In genomic region chr2:229443869-229444268, GRCh38 we compare ENCODE assay signal across 15 cellular contexts.
A peak's percentile ranks its signal among the peaks of the same experiment; 100 is the strongest.
DNase-seq lines count a peak whose midpoint lies in the region; ATAC-seq, FAIRE-seq and TF ChIP-seq lines count a peak whose summit lies in the region.
"Had no signal": no experiment of that assay in that cellular context is flagged by ENCODE, and none has a peak within 500 bp of the region (broad histone marks: within the 10 kb centered on the region; RNA-seq: fewer than 3 reads in every experiment).

No MANE protein-coding gene starts in this region.

- no peak for FAIRE-seq in A549 (lab: Jason Lieb, UNC)
- FAIRE-seq: H1 had no signal

- peaks cover 29% of the 10 kb centered on the region for H3K4me1 ChIP-seq in A549
- H3K4me1 ChIP-seq in smooth muscle cell (ENCODE audit: low read depth) = peaks cover 10% of the 10 kb centered on the region
- H3K4me1 ChIP-seq: psoas muscle had no signal

- H3K9me3 Mint-ChIP-seq in brain = no peaks in the 10 kb centered on the region
- H3K9me3 Mint-ChIP-seq in activated T-helper 2 cell treated with anti-CD3 and anti-CD28 coated beads, Interferon-gamma antibody, Interleukin-2, Interleukin-4, amounts not matched to agents 10 μg/mL and 5 μg/mL and 100 μg/mL, durations not matched to agents 14 hours and 24 hours and 36 hours = no peaks in the 10 kb centered on the region
- H3K9me3 Mint-ChIP-seq: activated naive CD8-positive, alpha-beta T cell treated with anti-CD3 and anti-CD28 coated beads, Interleukin-2, amount 10 ng/mL, durations not matched to agents 7 days and 5 days; CD4-positive, alpha-beta T cell had no signal

- WGBS in A549 (ENCODE audit: missing lambda C conversion rate) = 89% methylated on average over 7 of the region's 7 CpGs
- WGBS in smooth muscle cell (ENCODE audit: low lambda C conversion rate) = 80% methylated on average over 7 of the region's 7 CpGs

- H3K4me3 Mint-ChIP-seq in brain = peak overlapping the region in 2 of 5 experiments; percentile 17 to 63
- H3K4me3 Mint-ChIP-seq in activated T-helper 2 cell treated with anti-CD3 and anti-CD28 coated beads, Interferon-gamma antibody, Interleukin-2, Interleukin-4, amounts not matched to agents 10 μg/mL and 5 μg/mL and 100 μg/mL, durations not matched to agents 14 hours and 24 hours and 36 hours (ENCODE audit: low read depth) = no peak overlapping the region
- H3K4me3 Mint-ChIP-seq: activated naive CD8-positive, alpha-beta T cell treated with anti-CD3 and anti-CD28 coated beads, Interleukin-2, amount 10 ng/mL, durations not matched to agents 7 days and 5 days; CD4-positive, alpha-beta T cell had no signal

- no peaks in the 10 kb centered on the region for H3K27me3 Mint-ChIP-seq in brain
- H3K27me3 Mint-ChIP-seq in activated T-helper 2 cell treated with anti-CD3 and anti-CD28 coated beads, Interferon-gamma antibody, Interleukin-2, Interleukin-4, amounts not matched to agents 10 μg/mL and 5 μg/mL and 100 μg/mL, durations not matched to agents 14 hours and 24 hours and 36 hours (ENCODE audit: low read depth) = no peaks in the 10 kb centered on the region
- H3K27me3 Mint-ChIP-seq: activated naive CD8-positive, alpha-beta T cell treated with anti-CD3 and anti-CD28 coated beads, Interleukin-2, amount 10 ng/mL, durations not matched to agents 7 days and 5 days had no signal

- H3K27ac ChIP-seq in A549 (peak overlapping the region; percentile 89 to 95), layer of hippocampus (ENCODE audit: low read depth, low read length) (peak overlapping the region; percentile 82), smooth muscle cell (ENCODE audit: low read depth) (no peak overlapping the region)
- H3K27ac ChIP-seq: psoas muscle had no signal

- H3F3A ChIP-seq in smooth muscle cell (ENCODE audit: low read depth) = no peaks in the 10 kb centered on the region

- TF ChIP-seq POLR2A in A549 (IDR thresholded peaks at IDR 0.05; ENCODE audit: low read length) = no peak

- no peak overlapping the region for H3K4me3 ChIP-seq in A549
- no peak overlapping the region for H3K4me3 ChIP-seq in smooth muscle cell
- H3K4me3 ChIP-seq: psoas muscle, upper lobe of left lung had no signal

- H3K36me3 ChIP-seq in smooth muscle cell (ENCODE audit: low read depth) = no peaks in the 10 kb centered on the region
- H3K36me3 ChIP-seq: upper lobe of left lung had no signal

- no peaks in the 10 kb centered on the region for H4K20me1 ChIP-seq in smooth muscle cell (ENCODE audit: low read depth)

- H3K79me2 ChIP-seq in smooth muscle cell (ENCODE audit: low read depth) = no peaks in the 10 kb centered on the region

- H3K27me3 ChIP-seq in layer of hippocampus (ENCODE audit: control insufficient read depth, insufficient read depth, low read length) (no peaks in the 10 kb centered on the region), smooth muscle cell (ENCODE audit: low read depth) (no peaks in the 10 kb centered on the region)
- H3K27me3 ChIP-seq: upper lobe of left lung had no signal

- peak overlapping the region; percentile 18 to 92 (median 82) for H3K27ac Mint-ChIP-seq in brain
- H3K27ac Mint-ChIP-seq in activated T-helper 2 cell treated with anti-CD3 and anti-CD28 coated beads, Interferon-gamma antibody, Interleukin-2, Interleukin-4, amounts not matched to agents 10 μg/mL and 5 μg/mL and 100 μg/mL, durations not matched to agents 14 hours and 24 hours and 36 hours = no peak overlapping the region
- H3K27ac Mint-ChIP-seq: activated naive CD8-positive, alpha-beta T cell treated with anti-CD3 and anti-CD28 coated beads, Interleukin-2, amount 10 ng/mL, durations not matched to agents 7 days and 5 days; CD4-positive, alpha-beta T cell had no signal

- intact Hi-C loops in activated T-helper 2 cell treated with anti-CD3 and anti-CD28 coated beads, Interferon-gamma antibody, Interleukin-2, Interleukin-4, amounts not matched to agents 10 μg/mL and 5 μg/mL and 100 μg/mL, durations not matched to agents 14 hours and 24 hours and 36 hours (cut with micrococcal nuclease) = no loop called here

- H3K36me3 Mint-ChIP-seq in brain = no peaks in the 10 kb centered on the region
- H3K36me3 Mint-ChIP-seq in activated T-helper 2 cell treated with anti-CD3 and anti-CD28 coated beads, Interferon-gamma antibody, Interleukin-2, Interleukin-4, amounts not matched to agents 10 μg/mL and 5 μg/mL and 100 μg/mL, durations not matched to agents 14 hours and 24 hours and 36 hours (ENCODE audit: low read depth) = no peaks in the 10 kb centered on the region
- H3K36me3 Mint-ChIP-seq: activated naive CD8-positive, alpha-beta T cell treated with anti-CD3 and anti-CD28 coated beads, Interleukin-2, amount 10 ng/mL, durations not matched to agents 7 days and 5 days had no signal

- TF ChIP-seq CTCF in A549 (IDR thresholded peaks at IDR 0.05) (no peak), brain (conservative IDR thresholded peaks at IDR 0.05) (no peak), smooth muscle cell (IDR thresholded peaks at IDR 0.05; ENCODE audit: borderline replicate concordance, insufficient read depth, poor library complexity, severe bottlenecking) (no peak)

- TF ChIP-seq EP300 in A549 (IDR thresholded peaks at IDR 0.05) = no peak

- no peaks in the 10 kb centered on the region for H3K9me3 ChIP-seq in A549
- no peaks in the 10 kb centered on the region for H3K9me3 ChIP-seq in smooth muscle cell (replicated peaks; ENCODE audit: low read depth)
- H3K9me3 ChIP-seq: psoas muscle, upper lobe of left lung had no signal

- POLR2A ChIA-PET in A549 (lab: Yijun Ruan, JAX) = no interaction called here

- CTCF ChIA-PET in A549 (lab: Yijun Ruan, JAX) = interaction anchor here (0.7 to 1.6 kb wide), 4 partner anchors 10 to 143 kb away, joined by 3 to 8 read pairs (median 4); no protein-coding TSS in a partner anchor

- H3K4me1 Mint-ChIP-seq in brain = peaks cover 67% of the 10 kb centered on the region
- no peaks in the 10 kb centered on the region for H3K4me1 Mint-ChIP-seq in activated T-helper 2 cell treated with anti-CD3 and anti-CD28 coated beads, Interferon-gamma antibody, Interleukin-2, Interleukin-4, amounts not matched to agents 10 μg/mL and 5 μg/mL and 100 μg/mL, durations not matched to agents 14 hours and 24 hours and 36 hours (ENCODE audit: low read depth)
- H3K4me1 Mint-ChIP-seq: activated naive CD8-positive, alpha-beta T cell treated with anti-CD3 and anti-CD28 coated beads, Interleukin-2, amount 10 ng/mL, durations not matched to agents 7 days and 5 days had no signal

- no peak for TF ChIP-seq RAD21 in A549 (conservative IDR thresholded peaks at IDR 0.05 in 1 of 2, IDR thresholded peaks at IDR 0.05 in 1 of 2)

- H3K9ac ChIP-seq in smooth muscle cell (ENCODE audit: low read depth) = no peak overlapping the region

- H3K4me2 ChIP-seq in A549 (peak overlapping the region; percentile 56; the same call in 1 of the 3 replicates), smooth muscle cell (no peak overlapping the region)

- peak overlapping the region; percentile 19 for H2AFZ ChIP-seq in smooth muscle cell (ENCODE audit: low read depth)

- DNase-seq in A549 (ENCODE audit: low read depth in 1 of 2, low spot score in 1 of 2) (no peak), smooth muscle cell (lab: John Stamatoyannopoulos, UW; ENCODE audit: unreplicated experiment) (no peak), amniotic stem cell (lab: John Stamatoyannopoulos, UW) (no peak), NCI-H146 treated with DMSO at 0.1 percent for 48 hours (lab: John Stamatoyannopoulos, UW; ENCODE audit: unreplicated experiment) (no peak)
- DNase-seq in activated T-helper 2 cell treated with anti-CD3 and anti-CD28 coated beads, Interferon-gamma antibody, Interleukin-2, Interleukin-4, amounts not matched to agents 10 μg/mL and 5 μg/mL and 100 μg/mL, durations not matched to agents 14 hours and 24 hours and 36 hours (ENCODE audit: low spot score) = no peak
- DNase-seq: activated naive CD8-positive, alpha-beta T cell treated with anti-CD3 and anti-CD28 coated beads, Interleukin-2, amount 10 ng/mL, durations not matched to agents 7 days and 5 days; CD4-positive, alpha-beta T cell; left cardiac atrium; NCI-H146; psoas muscle; upper lobe of left lung had no signal

- no peak for ATAC-seq in A549
- no peak for ATAC-seq in HG03469 (IDR thresholded peaks at IDR 0.05; ENCODE audit: unreplicated experiment)
- ATAC-seq: left cardiac atrium, psoas muscle had no signal

TF ChIP-seq in A549, 52 proteins besides CTCF, POLR2A, EP300 and RAD21 (continues in another document):
- TF ChIP-seq E2F6 (IDR thresholded peaks at IDR 0.05; ENCODE audit: borderline replicate concordance, low read depth) = no peak
- TF ChIP-seq MAFK (IDR thresholded peaks at IDR 0.05; ENCODE audit: partially characterized antibody) = no peak
- no peak for TF ChIP-seq RFX5 (IDR thresholded peaks at IDR 0.05)
- TF ChIP-seq FOXS1 (CRISPR knock-in tag; IDR thresholded peaks at IDR 0.05) = no peak
- TF ChIP-seq NR3C1 (IDR thresholded peaks at IDR 0.05) = no peak
- no peak for TF ChIP-seq RCOR1 (IDR thresholded peaks at IDR 0.05; ENCODE audit: low read depth, low read length)
- no peak for TF ChIP-seq FOSB (CRISPR knock-in tag; IDR thresholded peaks at IDR 0.05)
- TF ChIP-seq HMGXB4 (CRISPR knock-in tag; IDR thresholded peaks at IDR 0.05; ENCODE audit: borderline replicate concordance) = no peak
- no peak for TF ChIP-seq RNF2 (IDR thresholded peaks at IDR 0.05; ENCODE audit: borderline replicate concordance, low read depth)
- TF ChIP-seq HOXB5 (CRISPR knock-in tag; IDR thresholded peaks at IDR 0.05) = no peak
- no peak for TF ChIP-seq ZNF302 (CRISPR knock-in tag; IDR thresholded peaks at IDR 0.05)
- no peak for TF ChIP-seq KDM5A (IDR thresholded peaks at IDR 0.05)
